In genomic region chr11:109648804-109649203, GRCh38 we compare ENCODE assay signal across 7 cellular contexts.
"Had no signal": no experiment of that assay in that cellular context is flagged by ENCODE, and none has a peak within 500 bp of the region (broad histone marks: within the 10 kb centered on the region; RNA-seq: fewer than 3 reads in every experiment).

No MANE protein-coding gene starts in this region.

- H3K4me2 ChIP-seq: KMS-11 had no signal

- H3K9ac ChIP-seq: KMS-11 had no signal

- H3K4me3 ChIP-seq: K562 had no signal

- DNase-seq: IMR-90, KBM-7, KG1 had no signal

- H3K27ac ChIP-seq: HL-60, KMS-11 had no signal

- ATAC-seq: HepG2, K562 had no signal
